Comparison of ENCODE assay signal across 12 cellular contexts in genomic region chr16:22357635-22357971, GRCh38. TPM values are rescaled to one million over a fixed set of nuclear protein-coding genes. Genes with fewer than 3 reads are reported as not detected.
A peak's percentile ranks its signal among the peaks of the same experiment; 100 is the strongest.
DNase-seq lines count a peak whose midpoint lies in the region; ATAC-seq and TF ChIP-seq lines count a peak whose summit lies in the region.
"Had no signal": no experiment of that assay in that cellular context is flagged by ENCODE, and none has a peak within 500 bp of the region (broad histone marks: within the 10 kb centered on the region; RNA-seq: fewer than 3 reads in every experiment).

No MANE protein-coding gene starts in this region.

- no peaks in the 10 kb centered on the region for H3K27me3 Mint-ChIP-seq in activated CD8-positive, alpha-beta memory T cell treated with anti-CD3 and anti-CD28 coated beads, Interleukin-2, amount 10 ng/mL, durations not matched to agents 7 days and 5 days

- intact Hi-C loops in ascending aorta (cut with DNase I), result no loop called here
- intact Hi-C loops in thyroid gland (cut with DNase I), result no loop called here

- H3K4me1 Mint-ChIP-seq in activated CD8-positive, alpha-beta memory T cell treated with anti-CD3 and anti-CD28 coated beads, Interleukin-2, amount 10 ng/mL, durations not matched to agents 7 days and 5 days, result peaks cover 69% of the 10 kb centered on the region

- H3K36me3 ChIP-seq in ascending aorta (peaks cover 5 to 6% of the 10 kb centered on the region in 2 donors), thyroid gland (peaks cover 0 to under 1% of the 10 kb centered on the region in 2 donors), suprapubic skin (peaks cover 4% of the 10 kb centered on the region), HAP-1 (replicated peaks) (peaks cover 19% of the 10 kb centered on the region)

- TF ChIP-seq CTCF in ascending aorta (IDR thresholded peaks at IDR 0.05) (no peak), thyroid gland (IDR thresholded peaks at IDR 0.05) (no peak), suprapubic skin (IDR thresholded peaks at IDR 0.05) (no peak)

- 68 to 79% methylated on average over 1 of the region's 1 CpG for WGBS in thyroid gland, 2 donors
- 76% methylated on average over 1 of the region's 1 CpG for WGBS in suprapubic skin

- no peak for TF ChIP-seq POLR2A in thyroid gland (IDR thresholded peaks at IDR 0.05)
- TF ChIP-seq POLR2A in suprapubic skin (IDR thresholded peaks at IDR 0.05), result no peak

- H3K9me3 Mint-ChIP-seq in activated CD8-positive, alpha-beta memory T cell treated with anti-CD3 and anti-CD28 coated beads, Interleukin-2, amount 10 ng/mL, durations not matched to agents 7 days and 5 days (ENCODE audit: low read depth), result no peaks in the 10 kb centered on the region

- H3K4me3 ChIP-seq in ascending aorta (no peak overlapping the region), thyroid gland (replicated peaks in 1 of 3) (no peak overlapping the region), suprapubic skin (no peak overlapping the region), HAP-1 (no peak overlapping the region)
- H3K4me3 ChIP-seq: A549 had no signal

- H3K27me3 ChIP-seq in ascending aorta, result no peaks in the 10 kb centered on the region
- H3K27me3 ChIP-seq in thyroid gland, result no peaks in the 10 kb centered on the region
- no peaks in the 10 kb centered on the region for H3K27me3 ChIP-seq in suprapubic skin
- no peaks in the 10 kb centered on the region for H3K27me3 ChIP-seq in HAP-1 (ENCODE audit: low read depth)

- peaks cover 29% of the 10 kb centered on the region for H3K36me3 Mint-ChIP-seq in activated CD8-positive, alpha-beta memory T cell treated with anti-CD3 and anti-CD28 coated beads, Interleukin-2, amount 10 ng/mL, durations not matched to agents 7 days and 5 days

- peaks cover 0 to 14% of the 10 kb centered on the region in 2 donors for H3K4me1 ChIP-seq in ascending aorta
- H3K4me1 ChIP-seq in thyroid gland, result peaks cover 19 to 39% of the 10 kb centered on the region in 2 donors
- peaks cover 14% of the 10 kb centered on the region for H3K4me1 ChIP-seq in suprapubic skin
- H3K4me1 ChIP-seq in HAP-1, result peaks cover 27% of the 10 kb centered on the region

- CTCF ChIA-PET in activated CD8-positive, alpha-beta memory T cell treated with anti-CD3 and anti-CD28 coated beads, Interleukin-2, amount 10 ng/mL, durations not matched to agents 7 days and 5 days (lab: Charles Lee), result interaction anchor here (0.6 to 3.7 kb wide), 8 partner anchors 8 to 57 kb away, joined by 3 to 17 read pairs (median 6); no protein-coding TSS in a partner anchor

- DNase-seq in activated CD8-positive, alpha-beta memory T cell treated with anti-CD3 and anti-CD28 coated beads, Interleukin-2, amount 10 ng/mL, durations not matched to agents 7 days and 5 days, result no peak
- DNase-seq in activated CD8-positive, alpha-beta memory T cell treated with anti-CD3 and anti-CD28 coated beads, Interleukin-2, amount 50 U/mL, for 48 hours, result no peak
- DNase-seq in ascending aorta (ENCODE audit: low spot score in 2 of 2) (no peak), thyroid gland (no peak), NCI-H2029 treated with DMSO at 0.1 percent for 48 hours (lab: John Stamatoyannopoulos, UW) (no peak), suprapubic skin (ENCODE audit: low spot score in 2 of 2) (no peak), HAP-1 (ENCODE audit: low spot score in 2 of 2) (no peak)
- DNase-seq: erythroblast, IMR-90 had no signal

- peak overlapping the region; percentile 36 for H3K4me3 Mint-ChIP-seq in activated CD8-positive, alpha-beta memory T cell treated with anti-CD3 and anti-CD28 coated beads, Interleukin-2, amount 10 ng/mL, durations not matched to agents 7 days and 5 days
- H3K4me3 Mint-ChIP-seq: neural crest cell had no signal

- H3K27ac ChIP-seq in ascending aorta, result peak overlapping the region; percentile 57 to 65
- H3K27ac ChIP-seq in thyroid gland, result peak overlapping the region; percentile 24 to 79 (median 79)
- H3K27ac ChIP-seq in suprapubic skin, result no peak overlapping the region

- in situ Hi-C loops in HAP-1 (cut with MboI; ENCODE audit: low sequenced_read_pairs), result no loop called here

- no peak for TF ChIP-seq EP300 in suprapubic skin (IDR thresholded peaks at IDR 0.05)

- peak overlapping the region; percentile 92 for H3K27ac Mint-ChIP-seq in activated CD8-positive, alpha-beta memory T cell treated with anti-CD3 and anti-CD28 coated beads, Interleukin-2, amount 10 ng/mL, durations not matched to agents 7 days and 5 days

- peak; percentile 74 for ATAC-seq in activated CD8-positive, alpha-beta memory T cell treated with anti-CD3 and anti-CD28 coated beads, Interleukin-2, amount 10 ng/mL, durations not matched to agents 7 days and 5 days
- ATAC-seq in HG03135 (IDR thresholded peaks at IDR 0.05; ENCODE audit: unreplicated experiment), result peak; percentile 62
- ATAC-seq: A549 had no signal

- H3K9me3 ChIP-seq in ascending aorta (no peaks in the 10 kb centered on the region), thyroid gland (no peaks in the 10 kb centered on the region), suprapubic skin (no peaks in the 10 kb centered on the region), HAP-1 (no peaks in the 10 kb centered on the region)
- H3K9me3 ChIP-seq: A549 had no signal

RNA-seq across cellular contexts. Expression of gene CDR2, which starts 16.8 kb away (rescaled TPM):
- 10 to 100 TPM; 42.5 to 49.1 TPM for total RNA-seq in activated CD8-positive, alpha-beta memory T cell treated with anti-CD3 and anti-CD28 coated beads, Interleukin-2, amount 10 ng/mL, durations not matched to agents 7 days and 5 days
- total RNA-seq in ascending aorta, result 36.3 TPM
- total RNA-seq in thyroid gland, result 10 to 100 TPM; 55.5 to 92.8 (median 79.2) TPM
- total RNA-seq in suprapubic skin, result 10 to 100 TPM; 10.7 to 37.1 (median 21.6) TPM
